Comparison of ENCODE assay signal across 18 cellular contexts in the genomic region with DNA sequence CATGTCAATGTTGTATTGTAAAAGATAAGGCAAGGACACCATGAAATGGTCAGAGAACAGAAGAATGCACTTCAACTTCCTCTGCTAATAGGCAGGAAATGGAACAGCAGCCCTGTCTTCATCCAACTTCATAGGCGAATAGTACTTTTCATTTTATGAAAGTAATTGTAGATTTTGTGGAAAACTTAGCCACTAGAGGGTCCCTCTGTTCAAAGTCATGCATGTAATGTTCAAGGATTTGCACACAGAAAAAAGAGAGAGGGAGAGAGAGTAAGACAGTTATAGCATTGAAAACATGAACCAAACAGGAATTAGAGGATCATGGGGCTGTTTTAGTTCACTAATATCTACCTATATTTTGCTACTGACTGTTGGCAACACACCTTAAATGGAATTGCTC.
DNase-seq lines count a peak whose midpoint lies in the region; ATAC-seq and TF ChIP-seq lines count a peak whose summit lies in the region.
"Had no signal": no experiment of that assay in that cellular context is flagged by ENCODE, and none has a peak within 500 bp of the region (broad histone marks: within the 10 kb centered on the region; RNA-seq: fewer than 3 reads in every experiment).

No MANE protein-coding gene starts in this region.

- H3K9me3 Mint-ChIP-seq in brain (peaks cover 0 to 3% (median 0%) of the 10 kb centered on the region in 5 experiments), WTC11 (peaks cover 12% of the 10 kb centered on the region)

- H3K4me3 ChIP-seq in MM.1S (ENCODE audit: low read length) (peak overlapping the region; percentile 29; the same call in 1 of the 2 replicates), mesenchymal stem cell (ENCODE audit: insufficient read depth in 1 of 2, low read depth in 1 of 2, low read length in 2 of 2) (no peak overlapping the region)
- H3K4me3 ChIP-seq: Peyer's patch had no signal

- H3K18ac ChIP-seq in mesenchymal stem cell (ENCODE audit: low read depth in 1 of 2, low read length in 2 of 2), result no peak overlapping the region

- peaks cover 15% of the 10 kb centered on the region for H3K4me1 Mint-ChIP-seq in brain
- H3K4me1 Mint-ChIP-seq in WTC11, result peaks cover 3% of the 10 kb centered on the region; the same call in 1 of the 2 replicates

- CTCF ChIA-PET in WTC11 (lab: Charles Lee), result no interaction called here

- H3K27me3 Mint-ChIP-seq in brain (no peaks in the 10 kb centered on the region), WTC11 (ENCODE audit: low read depth) (no peaks in the 10 kb centered on the region)
- H3K27me3 Mint-ChIP-seq: CD4-positive, alpha-beta T cell had no signal

- H3K23ac ChIP-seq in mesenchymal stem cell (ENCODE audit: low read length in 2 of 2), result no peak overlapping the region

- no peak overlapping the region for H2AK5ac ChIP-seq in mesenchymal stem cell (ENCODE audit: low read length, severe bottlenecking)

- H2AFZ ChIP-seq in MM.1S (ENCODE audit: low read length) (0 out of 2 replicates have a peak overlapping the region, but pooled peaks have one; percentile 34), mesenchymal stem cell (ENCODE audit: low read depth, low read length) (no peak overlapping the region)

- no peak overlapping the region for H3K4ac ChIP-seq in mesenchymal stem cell (ENCODE audit: low read depth in 1 of 2, low read length in 2 of 2)

- 89% methylated on average over 1 of the region's 1 CpG for whole genome bisulfite sequencing in mesenchymal stem cell

- peaks cover 20% of the 10 kb centered on the region for H3F3A ChIP-seq in MM.1S (ENCODE audit: insufficient read depth, low read length)

- intact Hi-C loops in sciatic nerve (cut with DNase I), result no loop called here

- no peak overlapping the region for H4K8ac ChIP-seq in mesenchymal stem cell (ENCODE audit: low read length)

- H3K79me1 ChIP-seq in mesenchymal stem cell (replicated peaks; ENCODE audit: low read length, poor library complexity, severe bottlenecking), result no peaks in the 10 kb centered on the region

- no peaks in the 10 kb centered on the region for H3K27me3 ChIP-seq in MM.1S (replicated peaks; ENCODE audit: insufficient read depth, low read length)
- H3K27me3 ChIP-seq in mesenchymal stem cell (ENCODE audit: control insufficient read depth in 1 of 2, insufficient read depth in 1 of 2, low read length in 2 of 2), result no peaks in the 10 kb centered on the region
- H3K27me3 ChIP-seq: Peyer's patch had no signal

- TF ChIP-seq CTCF in MM.1S (IDR thresholded peaks at IDR 0.05; ENCODE audit: low read length) (peak; percentile 9; the same call in 1 of the 2 replicates), brain (conservative IDR thresholded peaks at IDR 0.05) (peak; percentile 15 to 38), WTC11 (IDR thresholded peaks at IDR 0.05) (no peak)

- no peaks in the 10 kb centered on the region for H3K36me3 ChIP-seq in MM.1S (replicated peaks; ENCODE audit: insufficient read depth, low read length)
- H3K36me3 ChIP-seq in mesenchymal stem cell (ENCODE audit: control insufficient read depth in 1 of 2, insufficient read depth in 2 of 2, low read depth in 1 of 2, low read length in 2 of 2), result no peaks in the 10 kb centered on the region
- H3K36me3 ChIP-seq: Peyer's patch had no signal

- no peak overlapping the region for H4K91ac ChIP-seq in mesenchymal stem cell (ENCODE audit: low read length)

- no peaks in the 10 kb centered on the region for H3K36me3 Mint-ChIP-seq in brain
- H3K36me3 Mint-ChIP-seq in WTC11, result no peaks in the 10 kb centered on the region

- H2BK120ac ChIP-seq in mesenchymal stem cell (ENCODE audit: low read depth, low read length), result no peak overlapping the region

- H3K4me3 Mint-ChIP-seq in brain (no peak overlapping the region), WTC11 (no peak overlapping the region)
- H3K4me3 Mint-ChIP-seq: CD4-positive, alpha-beta T cell had no signal

- H3K9me2 ChIP-seq in MM.1S (replicated peaks; ENCODE audit: insufficient read depth, low read length), result no peaks in the 10 kb centered on the region

- H3K9ac ChIP-seq in MM.1S (ENCODE audit: low read length) (peak overlapping the region; percentile 35; the same call in 1 of the 2 replicates), mesenchymal stem cell (ENCODE audit: low read length) (peak overlapping the region; percentile 6)

- no peak overlapping the region for H2BK15ac ChIP-seq in mesenchymal stem cell (ENCODE audit: low read depth, poor library complexity, severe bottlenecking)

- no peaks in the 10 kb centered on the region for H3K79me2 ChIP-seq in MM.1S (ENCODE audit: low read length)

- H3K27ac Mint-ChIP-seq in brain (peak overlapping the region in 1 of 5 experiments; percentile 3), WTC11 (no peak overlapping the region)
- H3K27ac Mint-ChIP-seq: CD4-positive, alpha-beta T cell had no signal

- H3K27ac ChIP-seq in MM.1S (ENCODE audit: low read length) (peak overlapping the region; percentile 89), mesenchymal stem cell (ENCODE audit: low read length, poor library complexity, severe bottlenecking) (no peak overlapping the region)
- H3K27ac ChIP-seq: Peyer's patch had no signal

- H3K4me1 ChIP-seq in MM.1S (ENCODE audit: low read length), result peaks cover 21% of the 10 kb centered on the region
- H3K4me1 ChIP-seq in mesenchymal stem cell (ENCODE audit: control insufficient read depth, insufficient read depth, low read depth, low read length), result no peaks in the 10 kb centered on the region
- H3K4me1 ChIP-seq: Peyer's patch had no signal

- H3K9me3 ChIP-seq in MM.1S (replicated peaks; ENCODE audit: insufficient read depth, low read length), result no peaks in the 10 kb centered on the region
- H3K9me3 ChIP-seq in mesenchymal stem cell (ENCODE audit: control insufficient read depth, low read length), result no peaks in the 10 kb centered on the region
- H3K9me3 ChIP-seq: Peyer's patch had no signal

- DNase-seq in MM.1S (no peak), mesenchymal stem cell (no peak), sciatic nerve (ENCODE audit: low spot score) (no peak), NCI-H187 treated with DMSO at 0.1 percent for 48 hours (lab: John Stamatoyannopoulos, UW) (no peak), WTC11 (ENCODE audit: low spot score) (no peak), medulla oblongata (ENCODE audit: extremely low spot score) (no peak)
- no peak for DNase-seq in central memory CD4-positive, alpha-beta T cell
- DNase-seq: CD4-positive, alpha-beta T cell; H7; KBM-7; NCI-H1092; NCI-H146; NCI-H2081 treated with DMSO at 0.1 percent for 48 hours; NCI-H510A treated with DMSO at 0.1 percent for 48 hours; Peyer's patch; Right ventricle myocardium superior had no signal

- no peak overlapping the region for H3K14ac ChIP-seq in mesenchymal stem cell (ENCODE audit: low read length in 2 of 2)

- POLR2A ChIA-PET in WTC11 (lab: Charles Lee), result no interaction called here

- peak; percentile 70 for ATAC-seq in sciatic nerve
- ATAC-seq in WTC11, result no peak
- ATAC-seq: SK-N-SH treated with all-trans-retinoic acid at 6 μM for 48 hours had no signal

- H2BK12ac ChIP-seq in mesenchymal stem cell (ENCODE audit: low read length in 2 of 2), result no peak overlapping the region

- H3K4me2 ChIP-seq in MM.1S (ENCODE audit: low read depth, low read length), result peak overlapping the region; percentile 68
- no peak overlapping the region for H3K4me2 ChIP-seq in mesenchymal stem cell (ENCODE audit: low read length, poor library complexity, severe bottlenecking)

- H4K20me1 ChIP-seq in MM.1S (ENCODE audit: insufficient read depth, low read length), result no peaks in the 10 kb centered on the region

- no peak overlapping the region for H2BK5ac ChIP-seq in mesenchymal stem cell (ENCODE audit: low read depth, low read length, poor library complexity, severe bottlenecking)

TF ChIP-seq in WTC11, 78 proteins besides CTCF, POLR2A, EP300 and RAD21:
- no peak for TF ChIP-seq ATF1 (CRISPR knock-in tag; IDR thresholded peaks at IDR 0.05)
- TF ChIP-seq, protein P1, sequence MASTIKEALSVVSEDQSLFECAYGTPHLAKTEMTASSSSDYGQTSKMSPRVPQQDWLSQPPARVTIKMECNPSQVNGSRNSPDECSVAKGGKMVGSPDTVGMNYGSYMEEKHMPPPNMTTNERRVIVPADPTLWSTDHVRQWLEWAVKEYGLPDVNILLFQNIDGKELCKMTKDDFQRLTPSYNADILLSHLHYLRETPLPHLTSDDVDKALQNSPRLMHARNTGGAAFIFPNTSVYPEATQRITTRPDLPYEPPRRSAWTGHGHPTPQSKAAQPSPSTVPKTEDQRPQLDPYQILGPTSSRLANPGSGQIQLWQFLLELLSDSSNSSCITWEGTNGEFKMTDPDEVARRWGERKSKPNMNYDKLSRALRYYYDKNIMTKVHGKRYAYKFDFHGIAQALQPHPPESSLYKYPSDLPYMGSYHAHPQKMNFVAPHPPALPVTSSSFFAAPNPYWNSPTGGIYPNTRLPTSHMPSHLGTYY (CRISPR knock-in tag; IDR thresholded peaks at IDR 0.05), result no peak
- TF ChIP-seq ZNF121 (CRISPR knock-in tag; IDR thresholded peaks at IDR 0.05), result no peak
TF ChIP-seq in WTC11: peak in this region for 0.
